Comparison of ENCODE assay signal across 8 cellular contexts in the genomic region with DNA sequence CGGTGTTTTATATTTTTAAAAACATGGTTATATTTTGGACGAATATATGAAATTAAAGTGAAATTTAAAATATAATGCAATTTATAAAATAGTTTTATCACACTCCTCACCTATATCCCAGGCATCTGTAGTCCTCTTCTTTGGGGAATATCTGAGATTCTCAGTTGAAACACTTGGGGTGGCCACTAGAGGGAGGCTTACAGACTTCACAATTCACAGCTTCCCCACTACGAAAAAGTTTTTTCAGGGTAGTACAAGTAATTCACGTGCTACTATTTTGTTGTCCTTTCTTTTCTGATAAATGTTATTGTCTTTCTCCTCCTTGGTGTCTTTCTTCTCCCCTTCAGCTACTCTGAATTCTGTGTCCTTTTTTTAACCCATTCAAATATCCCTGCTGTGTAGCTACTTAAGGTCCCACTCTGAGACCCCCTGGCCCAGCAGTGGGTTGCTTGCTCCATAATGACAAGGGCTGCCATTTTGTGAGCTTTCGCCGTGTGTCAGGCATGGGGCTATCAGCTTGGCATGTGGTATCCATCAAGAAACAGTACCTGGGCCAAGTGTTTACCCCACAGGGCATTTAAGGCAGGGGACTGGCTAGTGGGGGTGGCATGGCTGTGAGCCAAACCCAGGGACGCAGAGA. TPM values are rescaled to one million over a fixed set of nuclear protein-coding genes. Genes with fewer than 3 reads are reported as not detected.
A peak's percentile ranks its signal among the peaks of the same experiment; 100 is the strongest.
DNase-seq lines count a peak whose midpoint lies in the region; ATAC-seq and TF ChIP-seq lines count a peak whose summit lies in the region.

No MANE protein-coding gene starts in this region.

- no peaks in the 10 kb centered on the region for H3K79me2 ChIP-seq in KMS-11 (ENCODE audit: insufficient read depth, low read depth)
- H3K79me2 ChIP-seq in mesendoderm (ENCODE audit: control insufficient read depth, insufficient read depth, low read length), result no peaks in the 10 kb centered on the region

- no peak overlapping the region for H3K56ac ChIP-seq in mesendoderm (ENCODE audit: low read length)

- no peaks in the 10 kb centered on the region for H3K36me3 ChIP-seq in KMS-11 (ENCODE audit: insufficient read depth)
- no peaks in the 10 kb centered on the region for H3K36me3 ChIP-seq in body of pancreas (replicated peaks in 1 of 2; ENCODE audit: insufficient read depth in 1 of 2, low read depth in 2 of 2)
- no peaks in the 10 kb centered on the region for H3K36me3 ChIP-seq in mesendoderm (ENCODE audit: control insufficient read depth, insufficient read depth, low read length)
- H3K36me3 ChIP-seq in CD4-positive, alpha-beta memory T cell (ENCODE audit: insufficient read depth, low read length), result no peaks in the 10 kb centered on the region

- H4K20me1 ChIP-seq in KMS-11 (ENCODE audit: insufficient read depth), result no peaks in the 10 kb centered on the region

- no peak overlapping the region for H2BK15ac ChIP-seq in mesendoderm (replicated peaks; ENCODE audit: low read depth)

- H3K27me3 ChIP-seq in KMS-11 (ENCODE audit: insufficient read depth, low read depth) (no peaks in the 10 kb centered on the region; the same call in 1 of the 2 replicates), body of pancreas (no peaks in the 10 kb centered on the region), mesendoderm (ENCODE audit: insufficient read depth, low read length, poor library complexity) (no peaks in the 10 kb centered on the region)
- no peaks in the 10 kb centered on the region for H3K27me3 ChIP-seq in CD4-positive, alpha-beta memory T cell (ENCODE audit: insufficient read depth, low read length)

- no peak overlapping the region for H3K18ac ChIP-seq in mesendoderm (ENCODE audit: low read length)

- H3K4me2 ChIP-seq in KMS-11 (no peak overlapping the region), mesendoderm (ENCODE audit: low read length) (no peak overlapping the region)

- H3K4me1 ChIP-seq in KMS-11 (ENCODE audit: low read depth, poor library complexity, severe bottlenecking) (no peaks in the 10 kb centered on the region), body of pancreas (no peaks in the 10 kb centered on the region), mesendoderm (ENCODE audit: control insufficient read depth, low read depth, low read length) (no peaks in the 10 kb centered on the region)
- no peaks in the 10 kb centered on the region for H3K4me1 ChIP-seq in CD4-positive, alpha-beta memory T cell (ENCODE audit: insufficient read depth, low read length)

- WGBS in body of pancreas, 2 donors, result 16 to 21% methylated on average over 7 of the region's 7 CpGs
- no CpG with 5 or more reads among the region's 7 CpGs for WGBS in mesendoderm (ENCODE audit: extremely low coverage, insufficient coverage, low lambda C conversion rate)

- CTCF ChIA-PET in Calu3 (lab: Charles Lee), result interaction anchor here (0.6 to 1.0 kb wide), 3 partner anchors 10 to 180 kb away, joined by 3 to 5 read pairs (median 4); no protein-coding TSS in a partner anchor
- CTCF ChIA-PET in CD4-positive, alpha-beta memory T cell (lab: Charles Lee; ENCODE audit: partially characterized antibody), result interaction anchor here (1.2 to 3.8 kb wide), 2 partner anchors 10 to 12 kb away, joined by 3 to 19 read pairs; no protein-coding TSS in a partner anchor

- H3K9me3 ChIP-seq in body of pancreas, result no peaks in the 10 kb centered on the region
- H3K9me3 ChIP-seq in CD4-positive, alpha-beta memory T cell (ENCODE audit: control insufficient read depth in 1 of 2, low read length in 2 of 2), result no peaks in the 10 kb centered on the region

- H3K4me1 Mint-ChIP-seq in Calu3 (ENCODE audit: low read depth, unreplicated experiment), result no peaks in the 10 kb centered on the region
- H3K4me1 Mint-ChIP-seq in CD4-positive, alpha-beta memory T cell, result peaks cover 0 to 3% (median 2%) of the 10 kb centered on the region in 4 donors

- TF ChIP-seq POLR2A in body of pancreas (IDR thresholded peaks at IDR 0.05), result no peak

- H2BK120ac ChIP-seq in mesendoderm (ENCODE audit: low read depth, low read length), result no peak overlapping the region

- H2BK5ac ChIP-seq in mesendoderm (ENCODE audit: low read length), result no peak overlapping the region

- H2AK5ac ChIP-seq in mesendoderm (ENCODE audit: low read length), result no peak overlapping the region

- no peak overlapping the region for H2AFZ ChIP-seq in KMS-11 (ENCODE audit: low read depth)

- H3K4me3 Mint-ChIP-seq in Calu3 (ENCODE audit: low read depth, unreplicated experiment), result no peak overlapping the region
- H3K4me3 Mint-ChIP-seq in CD4-positive, alpha-beta memory T cell, result no peak overlapping the region

- H4K8ac ChIP-seq in mesendoderm (ENCODE audit: low read depth, low read length), result no peak overlapping the region

- POLR2A ChIA-PET in CD4-positive, alpha-beta memory T cell (lab: Charles Lee; ENCODE audit: partially characterized antibody), result no interaction called here

- H3K4me3 ChIP-seq in KMS-11 (IDR thresholded peaks at IDR 0.05; ENCODE audit: insufficient read depth, low read depth, low read length), result no peak overlapping the region
- no peak overlapping the region for H3K4me3 ChIP-seq in body of pancreas
- no peak overlapping the region for H3K4me3 ChIP-seq in mesendoderm (ENCODE audit: low read length)
- H3K4me3 ChIP-seq in CD4-positive, alpha-beta memory T cell (ENCODE audit: low read length in 2 of 2), result no peak overlapping the region

- no peak overlapping the region for H3K27ac Mint-ChIP-seq in Calu3 (ENCODE audit: unreplicated experiment)
- no peak overlapping the region for H3K27ac Mint-ChIP-seq in CD4-positive, alpha-beta memory T cell

- no peaks in the 10 kb centered on the region for H3K36me3 Mint-ChIP-seq in Calu3 (ENCODE audit: insufficient read depth, unreplicated experiment)
- no peaks in the 10 kb centered on the region for H3K36me3 Mint-ChIP-seq in CD4-positive, alpha-beta memory T cell

- H3K79me1 ChIP-seq in mesendoderm (ENCODE audit: low read length), result no peaks in the 10 kb centered on the region

- H3K9ac ChIP-seq in KMS-11 (no peak overlapping the region), mesendoderm (ENCODE audit: low read length) (no peak overlapping the region)

- no peaks in the 10 kb centered on the region for H3K9me3 Mint-ChIP-seq in Calu3 (ENCODE audit: low read depth, unreplicated experiment)
- H3K9me3 Mint-ChIP-seq in CD4-positive, alpha-beta memory T cell, result no peaks in the 10 kb centered on the region

- no TSS peak for BruUV-seq in Calu3 (replicated peaks; lab: Mats Ljungman, UMichigan)

- no peak overlapping the region for H3K23ac ChIP-seq in mesendoderm (ENCODE audit: low read length)

- TF ChIP-seq CTCF in Calu3 (IDR thresholded peaks at IDR 0.05; ENCODE audit: unreplicated experiment) (peak; percentile 58), KMS-11 (conservative IDR thresholded peaks at IDR 0.05; ENCODE audit: low read depth, low read length) (peak; percentile 68; the same call in 1 of the 2 replicates), body of pancreas (IDR thresholded peaks at IDR 0.05) (peak; percentile 10 to 51 (median 44))

- H4K5ac ChIP-seq in mesendoderm (ENCODE audit: low read length), result no peak overlapping the region

- no peak overlapping the region for H3K4ac ChIP-seq in mesendoderm (ENCODE audit: low read depth, low read length)

- intact Hi-C loops in Calu3 (cut with micrococcal nuclease; ENCODE audit: unreplicated experiment) (no loop called here), body of pancreas (cut with DNase I) (no loop called here)
- intact Hi-C loops in CD4-positive, alpha-beta memory T cell (cut with micrococcal nuclease), result no loop called here

- peaks cover 38% of the 10 kb centered on the region for H3K27me3 Mint-ChIP-seq in Calu3 (ENCODE audit: unreplicated experiment)
- peaks cover 5 to 11% of the 10 kb centered on the region in 2 donors for H3K27me3 Mint-ChIP-seq in CD4-positive, alpha-beta memory T cell

- DNase-seq in Calu3 (peak; percentile 48), body of pancreas (no peak), mesendoderm (peak; percentile 52), T1000 (lab: John Stamatoyannopoulos, UW) (no peak), NCI-H1048 (lab: John Stamatoyannopoulos, UW) (no peak)
- no peak for DNase-seq in CD4-positive, alpha-beta memory T cell

- ATAC-seq in body of pancreas, result no peak
- ATAC-seq in HG02759 (IDR thresholded peaks at IDR 0.05; ENCODE audit: unreplicated experiment), result no peak

- H3K27ac ChIP-seq in KMS-11 (no peak overlapping the region), body of pancreas (no peak overlapping the region), mesendoderm (ENCODE audit: low read depth, low read length) (no peak overlapping the region)
- no peak overlapping the region for H3K27ac ChIP-seq in CD4-positive, alpha-beta memory T cell (ENCODE audit: low read depth, low read length)

RNA-seq across cellular contexts. Expression of a gene that starts 43.6 kb away (rescaled TPM):
- total RNA-seq in Calu3 (2022), result 10.0 and 12.0 TPM in 2 replicates
- under 1 TPM; 0.52 to 0.66 TPM for total RNA-seq in body of pancreas
- polyA plus RNA-seq in mesendoderm (2013, experiment 1 of 2), result 0.13 TPM
- 0.11 TPM for polyA plus RNA-seq in mesendoderm (2013, experiment 2 of 2)
- total RNA-seq in CD4-positive, alpha-beta memory T cell, result not detected
- not detected for polyA plus RNA-seq in CD4-positive, alpha-beta memory T cell

Comparison
In these comparisons a context has a peak if more than half of its experiments do, and no peak if none do; other contexts are left out.
1. DNase-seq: peak in Calu3 (single experiment) and mesendoderm (single experiment); none in body of pancreas (0 of 4), T1000 (single experiment), NCI-H1048 (single experiment) and CD4-positive, alpha-beta memory T cell (0 of 5).
2. Peak in every context shown above with its lines, with median percentiles within 50 percentile points of each other: CTCF ChIP-seq.